ENCODE assay signal across 1 cellular context in genomic region chr22:42913874-42914510, GRCh38.
TF ChIP-seq lines count a peak whose summit lies in the region.

No MANE protein-coding gene starts in this region.

TF ChIP-seq in HepG2, 621 proteins besides CTCF, POLR2A, EP300 and RAD21 (continued from another document):
- TF ChIP-seq ATF2 (CRISPR knock-in tag; IDR thresholded peaks at IDR 0.05) (no peak; the same call in 1 of the 2 replicates), HNRNPK (IDR thresholded peaks at IDR 0.05; ENCODE audit: low read depth, low read length, poor library complexity, severe bottlenecking) (no peak), MYPOP (CRISPR knock-in tag; IDR thresholded peaks at IDR 0.05) (no peak), NPAS2 (CRISPR knock-in tag; IDR thresholded peaks at IDR 0.05; ENCODE audit: borderline replicate concordance) (no peak), ZNF446 (CRISPR knock-in tag; IDR thresholded peaks at IDR 0.05) (no peak), ZBED4 (CRISPR knock-in tag; IDR thresholded peaks at IDR 0.05; ENCODE audit: borderline replicate concordance) (peak; percentile 63; the same call in 1 of the 2 replicates), ZFP90 (CRISPR knock-in tag; IDR thresholded peaks at IDR 0.05; ENCODE audit: borderline replicate concordance) (no peak), THAP9 (CRISPR knock-in tag; IDR thresholded peaks at IDR 0.05; ENCODE audit: borderline replicate concordance) (no peak), ZGPAT (CRISPR knock-in tag; IDR thresholded peaks at IDR 0.05) (peak; percentile 88), ZHX1 (CRISPR knock-in tag; IDR thresholded peaks at IDR 0.05; ENCODE audit: low read depth) (no peak), MATR3 (CRISPR knock-in tag; IDR thresholded peaks at IDR 0.05) (no peak), CBX2 (IDR thresholded peaks at IDR 0.05; ENCODE audit: low read depth, low read length) (no peak), CBX2 (CRISPR knock-in tag; IDR thresholded peaks at IDR 0.05; ENCODE audit: low read depth) (no peak), ARNT2 (CRISPR knock-in tag; IDR thresholded peaks at IDR 0.05; ENCODE audit: low read depth) (0 out of 2 replicates have a peak, but pooled peaks have one; percentile 56), YY1 (IDR thresholded peaks at IDR 0.05; ENCODE audit: insufficient read depth, insufficient replicate concordance, low read depth, low read length) (peak; percentile 27), ZNF264 (CRISPR knock-in tag; IDR thresholded peaks at IDR 0.05) (no peak; the same call in 1 of the 2 replicates)
